6 cellular contexts compared by ENCODE assay signal in genomic region chr7:110412614-110413013, GRCh38.
"Had no signal": no experiment of that assay in that cellular context is flagged by ENCODE, and none has a peak within 500 bp of the region (broad histone marks: within the 10 kb centered on the region; RNA-seq: fewer than 3 reads in every experiment).

No MANE protein-coding gene starts in this region.

- ATAC-seq: HepG2, K562 had no signal

- DNase-seq: IMR-90, KBM-7, KG1 had no signal

- H3K27ac ChIP-seq: HL-60 had no signal

- H3K4me3 ChIP-seq: K562 had no signal
